Comparison of ENCODE assay signal across 19 cellular contexts in genomic region chr3:111782943-111783342, GRCh38.
"Had no signal": no experiment of that assay in that cellular context is flagged by ENCODE, and none has a peak within 500 bp of the region (broad histone marks: within the 10 kb centered on the region; RNA-seq: fewer than 3 reads in every experiment).

No MANE protein-coding gene starts in this region.

- H3K27me3 ChIP-seq: hepatocyte, SJSA1, transverse colon had no signal

- H3K27ac Mint-ChIP-seq: activated CD4-positive, alpha-beta memory T cell treated with anti-CD3 and anti-CD28 coated beads, Interleukin-2, amount 10 ng/mL, durations not matched to agents 7 days and 5 days; activated naive CD8-positive, alpha-beta T cell treated with anti-CD3 and anti-CD28 coated beads, Interleukin-2, amount 10 ng/mL, durations not matched to agents 7 days and 5 days; activated T-cell treated with anti-CD3 and anti-CD28 coated beads, Interleukin-2, amount 50 U/mL, for 72 hours; natural killer cell; stimulated activated naive CD8-positive, alpha-beta T cell treated with anti-CD3 and anti-CD28 coated beads, Interleukin-15, amount 100 ng/mL, for 72 hours; T-helper 2 cell treated with Interferon-gamma antibody and Interleukin-4, amounts not matched to agents 5 μg/mL and 100 μg/mL, for 36 hours had no signal

- H3K27me3 Mint-ChIP-seq: activated naive CD8-positive, alpha-beta T cell treated with anti-CD3 and anti-CD28 coated beads, Interleukin-2, amount 10 ng/mL, durations not matched to agents 7 days and 5 days; stimulated activated naive CD8-positive, alpha-beta T cell treated with anti-CD3 and anti-CD28 coated beads, Interleukin-15, amount 100 ng/mL, for 72 hours had no signal

- H3K4me3 ChIP-seq: hepatocyte, mucosa of descending colon, psoas muscle, SJSA1, transverse colon had no signal

- H3K9me3 ChIP-seq: mucosa of descending colon, psoas muscle, SJSA1, transverse colon had no signal

- ATAC-seq: activated T-cell treated with anti-CD3 and anti-CD28 coated beads, Interleukin-2, amount 50 U/mL, for 72 hours; mucosa of descending colon; natural killer cell; psoas muscle; stimulated activated naive CD8-positive, alpha-beta T cell treated with anti-CD3 and anti-CD28 coated beads, Interleukin-15, amount 100 ng/mL, for 72 hours had no signal

- H3K9me3 Mint-ChIP-seq: activated CD4-positive, alpha-beta memory T cell treated with anti-CD3 and anti-CD28 coated beads, Interleukin-2, amount 10 ng/mL, durations not matched to agents 7 days and 5 days; activated naive CD8-positive, alpha-beta T cell treated with anti-CD3 and anti-CD28 coated beads, Interleukin-2, amount 10 ng/mL, durations not matched to agents 7 days and 5 days; activated T-cell treated with anti-CD3 and anti-CD28 coated beads, Interleukin-2, amount 50 U/mL, for 72 hours; natural killer cell; stimulated activated naive CD8-positive, alpha-beta T cell treated with anti-CD3 and anti-CD28 coated beads, Interleukin-15, amount 100 ng/mL, for 72 hours; T-helper 2 cell treated with Interferon-gamma antibody and Interleukin-4, amounts not matched to agents 5 μg/mL and 100 μg/mL, for 36 hours had no signal

- H3K36me3 Mint-ChIP-seq: activated naive CD8-positive, alpha-beta T cell treated with anti-CD3 and anti-CD28 coated beads, Interleukin-2, amount 10 ng/mL, durations not matched to agents 7 days and 5 days; natural killer cell had no signal

- H3K27ac ChIP-seq: hepatocyte, psoas muscle, SJSA1 had no signal

- H3K4me2 ChIP-seq: hepatocyte had no signal

- H3K4me1 ChIP-seq: psoas muscle, SJSA1, transverse colon had no signal

- H3K4me3 Mint-ChIP-seq: activated CD4-positive, alpha-beta memory T cell treated with anti-CD3 and anti-CD28 coated beads, Interleukin-2, amount 10 ng/mL, durations not matched to agents 7 days and 5 days; activated naive CD8-positive, alpha-beta T cell treated with anti-CD3 and anti-CD28 coated beads, Interleukin-2, amount 10 ng/mL, durations not matched to agents 7 days and 5 days; activated T-cell treated with anti-CD3 and anti-CD28 coated beads, Interleukin-2, amount 50 U/mL, for 72 hours; natural killer cell; stimulated activated naive CD8-positive, alpha-beta T cell treated with anti-CD3 and anti-CD28 coated beads, Interleukin-15, amount 100 ng/mL, for 72 hours; T-helper 2 cell treated with Interferon-gamma antibody and Interleukin-4, amounts not matched to agents 5 μg/mL and 100 μg/mL, for 36 hours had no signal

- H3K79me2 ChIP-seq: hepatocyte had no signal

- H3K4me1 Mint-ChIP-seq: activated CD4-positive, alpha-beta memory T cell treated with anti-CD3 and anti-CD28 coated beads, Interleukin-2, amount 10 ng/mL, durations not matched to agents 7 days and 5 days; activated naive CD8-positive, alpha-beta T cell treated with anti-CD3 and anti-CD28 coated beads, Interleukin-2, amount 10 ng/mL, durations not matched to agents 7 days and 5 days; natural killer cell; stimulated activated naive CD8-positive, alpha-beta T cell treated with anti-CD3 and anti-CD28 coated beads, Interleukin-15, amount 100 ng/mL, for 72 hours had no signal

- DNase-seq: activated CD4-positive, alpha-beta memory T cell treated with anti-CD3 and anti-CD28 coated beads, Interleukin-2, amount 10 ng/mL, durations not matched to agents 7 days and 5 days; activated naive CD8-positive, alpha-beta T cell treated with anti-CD3 and anti-CD28 coated beads, Interleukin-2, amount 10 ng/mL, durations not matched to agents 7 days and 5 days; activated T-cell treated with anti-CD3 and anti-CD28 coated beads, Interleukin-2, amount 50 U/mL, for 72 hours; caudate nucleus; cortex of kidney; effector CD8-positive, alpha-beta T cell; mucosa of descending colon; natural killer cell; nucleus accumbens; psoas muscle; stimulated activated CD4-positive, alpha-beta T cell treated with anti-CD3 and anti-CD28 coated beads, Interleukin-15, amount 100 ng/mL, for 24 hours; stimulated activated CD4-positive, alpha-beta T cell treated with anti-CD3 and anti-CD28 coated beads, Interleukin-4, amount 100 ng/mL, for 4 hours; stimulated activated naive CD8-positive, alpha-beta T cell treated with anti-CD3 and anti-CD28 coated beads, Interleukin-15, amount 100 ng/mL, for 72 hours; SW 1271; transverse colon had no signal

- FAIRE-seq: frontal cortex had no signal

- H2AFZ ChIP-seq: hepatocyte had no signal

- H3K36me3 ChIP-seq: SJSA1, transverse colon had no signal
